8 cellular contexts compared by ENCODE assay signal in genomic region chr6:159151266-159151855, GRCh38. TPM values are rescaled to one million over a fixed set of nuclear protein-coding genes. Genes with fewer than 3 reads are reported as not detected.
DNase-seq lines count a peak whose midpoint lies in the region; ATAC-seq and TF ChIP-seq lines count a peak whose summit lies in the region.

No MANE protein-coding gene starts in this region.

- H3K79me2 ChIP-seq in osteoblast (ENCODE audit: insufficient read depth, low read length) = no peaks in the 10 kb centered on the region

- H3K4me3 ChIP-seq in NB4 (ENCODE audit: low read depth, low read length) = no peak overlapping the region
- H3K4me3 ChIP-seq in esophagus squamous epithelium = no peak overlapping the region
- H3K4me3 ChIP-seq in osteoblast (ENCODE audit: insufficient read depth, low read length) = no peak overlapping the region

- no peak overlapping the region for H3K4me2 ChIP-seq in osteoblast (ENCODE audit: insufficient read depth, low read length)

- H3K36me3 ChIP-seq in esophagus squamous epithelium = no peaks in the 10 kb centered on the region
- no peaks in the 10 kb centered on the region for H3K36me3 ChIP-seq in osteoblast (ENCODE audit: insufficient read depth, low read length)

- peak; percentile 93 for TF ChIP-seq CTCF in 22Rv1 (IDR thresholded peaks at IDR 0.05)
- peak; percentile 92 for TF ChIP-seq CTCF in NB4 (IDR thresholded peaks at IDR 0.05; ENCODE audit: low read depth, low read length)
- peak; percentile 55 to 81 (median 75) for TF ChIP-seq CTCF in esophagus squamous epithelium (IDR thresholded peaks at IDR 0.05)
- peak; percentile 93 for TF ChIP-seq CTCF in osteoblast (IDR thresholded peaks at IDR 0.05; ENCODE audit: extremely low read depth, low read depth, low read length)

- DNase-seq in GM03348 (ENCODE audit: low spot score) (peak; percentile 76), NB4 (ENCODE audit: low read depth) (peak; percentile 72), esophagus squamous epithelium (lab: John Stamatoyannopoulos, UW) (no peak), osteoblast (ENCODE audit: insufficient read length, low spot score, missing footprints) (peak; percentile 66), NCI-H128 (lab: John Stamatoyannopoulos, UW; ENCODE audit: unreplicated experiment) (no peak)
- DNase-seq in activated CD4-positive, alpha-beta T cell treated with anti-CD3 and anti-CD28 coated beads for 48 hours = peak; percentile 65

- TF ChIP-seq POLR2A in NB4 (IDR thresholded peaks at IDR 0.05; ENCODE audit: extremely low read depth, insufficient read length) (no peak), esophagus squamous epithelium (IDR thresholded peaks at IDR 0.05) (no peak)

- WGBS in esophagus squamous epithelium, 2 donors = 15 to 24% methylated on average over 7 of the region's 7 CpGs

- no peaks in the 10 kb centered on the region for H4K20me1 ChIP-seq in osteoblast (ENCODE audit: insufficient read depth, low read length)

- intact Hi-C loops in esophagus squamous epithelium (cut with DNase I) = no loop called here

- no peak overlapping the region for H2AFZ ChIP-seq in osteoblast (ENCODE audit: low read length)

- no peak for ATAC-seq in HG02623 (IDR thresholded peaks at IDR 0.05; ENCODE audit: unreplicated experiment)

- H3K27ac ChIP-seq in 22Rv1 = no peak overlapping the region
- H3K27ac ChIP-seq in esophagus squamous epithelium = no peak overlapping the region
- no peak overlapping the region for H3K27ac ChIP-seq in osteoblast (ENCODE audit: low read depth, low read length)

- H3K27me3 ChIP-seq in esophagus squamous epithelium = peaks cover 0 to 9% (median 0%) of the 10 kb centered on the region in 4 donors
- H3K27me3 ChIP-seq in osteoblast (ENCODE audit: insufficient read depth, low read length) = peaks cover 8% of the 10 kb centered on the region

- H3K4me1 ChIP-seq in esophagus squamous epithelium = peaks cover 0 to 5% (median 0%) of the 10 kb centered on the region in 3 donors
- no peaks in the 10 kb centered on the region for H3K4me1 ChIP-seq in osteoblast (ENCODE audit: insufficient read depth, low read length)

- peaks cover 0 to 11% (median 6%) of the 10 kb centered on the region in 3 donors for H3K9me3 ChIP-seq in esophagus squamous epithelium
- H3K9me3 ChIP-seq in osteoblast (ENCODE audit: low read depth, low read length) = no peaks in the 10 kb centered on the region

RNA-seq across cellular contexts. Expression of gene FNDC1, which starts 17.8 kb away (rescaled TPM):
- total RNA-seq in esophagus squamous epithelium = under 1 TPM in 3 of 4 donors, not detected in 1; 0.04 to 0.38 (median 0.06) TPM
- total RNA-seq in osteoblast = 24.2 and 34.2 TPM in 2 replicates

Comparison
In these comparisons a context has a peak if more than half of its experiments do, and no peak if none do; other contexts are left out.
1. DNase-seq: peak in GM03348 (single experiment), NB4 (single experiment), activated CD4-positive, alpha-beta T cell treated with anti-CD3 and anti-CD28 coated beads for 48 hours (single experiment) and osteoblast (single experiment); none in esophagus squamous epithelium (single experiment) and NCI-H128 (single experiment).
2. RNA of gene FNDC1, which starts 17.8 kb away (total RNA-seq): 24.2 to 34.2 TPM in osteoblast; 0.04 to 0.38 TPM in esophagus squamous epithelium; every median in the first group is over 10 times any median in the second.
3. Peak in every context shown above with its lines, with median percentiles within 50 percentile points of each other: CTCF ChIP-seq.